ENCODE assay signal across 8 cellular contexts in genomic region chr11:94968334-94968958, GRCh38. TPM values are rescaled to one million over a fixed set of nuclear protein-coding genes. Genes with fewer than 3 reads are reported as not detected.
DNase-seq lines count a peak whose midpoint lies in the region; ATAC-seq, FAIRE-seq and TF ChIP-seq lines count a peak whose summit lies in the region.

No MANE protein-coding gene starts in this region.

- H3K36me3 Mint-ChIP-seq in glutamatergic neuron (ENCODE audit: unreplicated experiment) = no peaks in the 10 kb centered on the region
- peaks cover 58% of the 10 kb centered on the region for H3K36me3 Mint-ChIP-seq in activated CD4-positive, alpha-beta memory T cell treated with anti-CD3 and anti-CD28 coated beads for 36 hours

- no peak for ATAC-seq in GM21526 (IDR thresholded peaks at IDR 0.05; ENCODE audit: low FRiP score, unreplicated experiment)

- H3K27me3 Mint-ChIP-seq in glutamatergic neuron (ENCODE audit: unreplicated experiment) = no peaks in the 10 kb centered on the region
- H3K27me3 Mint-ChIP-seq in activated CD4-positive, alpha-beta memory T cell treated with anti-CD3 and anti-CD28 coated beads for 36 hours = no peaks in the 10 kb centered on the region

- H3K9me3 ChIP-seq in AG04450 (ENCODE audit: control insufficient read depth, insufficient read depth, low read length) = no peaks in the 10 kb centered on the region; the same call in 1 of the 2 replicates

- H3K4me3 Mint-ChIP-seq in glutamatergic neuron (ENCODE audit: unreplicated experiment) = no peak overlapping the region
- H3K4me3 Mint-ChIP-seq in activated CD4-positive, alpha-beta memory T cell treated with anti-CD3 and anti-CD28 coated beads for 36 hours = no peak overlapping the region

- peak; percentile 15 for FAIRE-seq in TTC549 (lab: Jason Lieb, UNC)

- H3K27ac ChIP-seq in AG04450 (ENCODE audit: low read depth, low read length) = no peak overlapping the region

- H3K4me1 Mint-ChIP-seq in glutamatergic neuron (ENCODE audit: low read depth, unreplicated experiment) = no peaks in the 10 kb centered on the region
- H3K4me1 Mint-ChIP-seq in activated CD4-positive, alpha-beta memory T cell treated with anti-CD3 and anti-CD28 coated beads for 36 hours (ENCODE audit: low read depth) = peaks cover 17% of the 10 kb centered on the region

- POLR2A ChIA-PET in AG04450 (lab: Yijun Ruan, JAX) = interaction anchor here (0.9 kb wide), 1 partner anchor 42 kb away, joined by 3 read pairs; no protein-coding TSS in a partner anchor
- POLR2A ChIA-PET in activated CD4-positive, alpha-beta memory T cell treated with anti-CD3 and anti-CD28 coated beads for 36 hours (lab: Charles Lee) = no interaction called here

- DNase-seq in AG04450 (ENCODE audit: low read depth, low spot score) (no peak), glutamatergic neuron (no peak), NCI-H82 treated with DMSO at 0.1 percent for 48 hours (lab: John Stamatoyannopoulos, UW; ENCODE audit: unreplicated experiment) (no peak), iPS-NIHi7 (ENCODE audit: extremely low spot score) (no peak)
- no peak for DNase-seq in activated CD4-positive, alpha-beta memory T cell treated with anti-CD3 and anti-CD28 coated beads for 36 hours

- no peak overlapping the region for H3K4me3 ChIP-seq in AG04450 (ENCODE audit: low read depth, low read length)
- no peak overlapping the region for H3K4me3 ChIP-seq in GM12875 (ENCODE audit: low read depth, low read length)

- intact Hi-C loops in activated CD4-positive, alpha-beta memory T cell treated with anti-CD3 and anti-CD28 coated beads for 36 hours (cut with micrococcal nuclease) = no loop called here

- H3K9me3 Mint-ChIP-seq in glutamatergic neuron (ENCODE audit: unreplicated experiment) = no peaks in the 10 kb centered on the region
- H3K9me3 Mint-ChIP-seq in activated CD4-positive, alpha-beta memory T cell treated with anti-CD3 and anti-CD28 coated beads for 36 hours = no peaks in the 10 kb centered on the region

- CTCF ChIA-PET in AG04450 (lab: Charles Lee) = interaction anchor here (0.7 to 6.7 kb wide), 41 partner anchors 9 to 449 kb away, joined by 3 to 173 read pairs (median 4); no protein-coding TSS in a partner anchor
- CTCF ChIA-PET in activated CD4-positive, alpha-beta memory T cell treated with anti-CD3 and anti-CD28 coated beads for 36 hours (lab: Charles Lee) = interaction anchor here (0.7 to 1.2 kb wide), 5 partner anchors 8 to 737 kb away, joined by 3 to 4 read pairs (median 3); no protein-coding TSS in a partner anchor

- H3K27ac Mint-ChIP-seq in glutamatergic neuron (ENCODE audit: unreplicated experiment) = no peak overlapping the region
- H3K27ac Mint-ChIP-seq in activated CD4-positive, alpha-beta memory T cell treated with anti-CD3 and anti-CD28 coated beads for 36 hours = no peak overlapping the region

- TF ChIP-seq CTCF in AG04450 (IDR thresholded peaks at IDR 0.05; ENCODE audit: low read depth, low read length) = peak; percentile 74
- TF ChIP-seq CTCF in GM12875 (IDR thresholded peaks at IDR 0.05; ENCODE audit: borderline replicate concordance, insufficient read depth, low read depth, low read length) = peak; percentile 33; the same call in 1 of the 2 replicates
- peak; percentile 71 for TF ChIP-seq CTCF in glutamatergic neuron (IDR thresholded peaks at IDR 0.05; ENCODE audit: partially characterized antibody, unreplicated experiment)

- H3K27me3 ChIP-seq in AG04450 (ENCODE audit: control insufficient read depth, insufficient read depth, low read length) = no peaks in the 10 kb centered on the region

RNA-seq across cellular contexts. Expression of gene CWC15, which starts 4.9 kb away (rescaled TPM):
- polyA plus RNA-seq in AG04450 (2011; rRNA removed) = 51.0 and 61.9 TPM in 2 replicates
- polyA minus RNA-seq in AG04450 (2011; rRNA and poly(A)+ RNA removed) = 20.0 and 27.2 TPM in 2 replicates
- 65.1 TPM for total RNA-seq in glutamatergic neuron (ENCODE audit: unreplicated experiment)
- total RNA-seq in activated CD4-positive, alpha-beta memory T cell treated with anti-CD3 and anti-CD28 coated beads for 36 hours = 10 to 100 TPM; 65.9 to 67.1 TPM

RNA-seq across cellular contexts. Expression of gene KDM4D, which starts 5.1 kb away (rescaled TPM):
- 0.62 and 0.68 TPM in 2 replicates for polyA plus RNA-seq in AG04450 (2011; rRNA removed)
- polyA minus RNA-seq in AG04450 (2011; rRNA and poly(A)+ RNA removed) = 0.74 and 1.7 TPM in 2 replicates
- total RNA-seq in glutamatergic neuron (ENCODE audit: unreplicated experiment) = 1.3 TPM
- total RNA-seq in activated CD4-positive, alpha-beta memory T cell treated with anti-CD3 and anti-CD28 coated beads for 36 hours = 1 to 10 TPM; 1.4 to 1.6 TPM

RNA-seq across cellular contexts. Expression of gene KDM4E, which starts 56.6 kb away (rescaled TPM):
- not detected in 2 replicates for polyA plus RNA-seq in AG04450 (2011; rRNA removed)
- polyA minus RNA-seq in AG04450 (2011; rRNA and poly(A)+ RNA removed) = not detected in 2 replicates
- total RNA-seq in glutamatergic neuron (ENCODE audit: unreplicated experiment) = 1.1 TPM
- not detected for total RNA-seq in activated CD4-positive, alpha-beta memory T cell treated with anti-CD3 and anti-CD28 coated beads for 36 hours
